8 cellular contexts compared by ENCODE assay signal in the genomic region with DNA sequence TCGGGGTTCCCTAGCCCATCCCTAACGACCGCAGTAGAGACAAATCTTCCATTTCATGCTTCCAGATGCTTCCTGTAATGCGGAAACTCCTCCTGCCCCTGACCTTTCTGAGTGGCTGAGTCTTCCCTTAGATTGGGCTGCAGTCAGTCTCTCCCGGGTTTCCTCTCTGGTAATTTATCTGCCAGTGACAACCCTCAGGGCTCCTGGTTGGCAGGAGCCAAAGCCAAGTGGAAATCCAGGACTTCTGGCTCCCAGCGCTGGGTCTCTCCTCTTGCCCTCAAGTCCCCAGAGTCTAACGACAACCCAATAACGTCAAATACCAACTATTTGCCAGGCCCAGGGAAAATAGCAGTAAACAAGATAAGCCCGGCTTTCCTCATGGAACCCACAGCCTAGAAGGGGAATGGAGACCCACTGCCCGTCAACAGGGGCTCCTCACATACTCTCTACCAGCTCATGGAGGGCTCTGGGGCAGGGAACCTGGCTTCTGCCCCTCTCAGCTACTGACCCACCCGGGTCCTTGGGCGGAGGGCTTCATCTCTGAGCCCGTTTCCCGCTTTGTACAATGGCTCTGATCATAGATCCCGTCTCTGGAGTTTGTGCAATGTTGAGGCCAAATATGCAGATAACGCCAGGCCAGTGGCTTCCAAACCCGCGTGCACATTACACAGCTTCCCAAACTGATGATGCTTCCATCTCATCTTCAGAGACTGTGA. TPM values are rescaled to one million over a fixed set of nuclear protein-coding genes. Genes with fewer than 3 reads are reported as not detected.
DNase-seq lines count a peak whose midpoint lies in the region; ATAC-seq and TF ChIP-seq lines count a peak whose summit lies in the region.

No MANE protein-coding gene starts in this region.

- peaks cover 69% of the 10 kb centered on the region for H3K4me1 Mint-ChIP-seq in dendritic cell treated with granulocyte-macrophage colony-stimulating factor and Interleukin-4, amounts not matched to agents 40 ng/mL and 50 ng/mL, for 4 days (ENCODE audit: low read depth)
- H3K4me1 Mint-ChIP-seq in natural killer cell treated with Interleukin-12 subunit alpha and Interleukin-12 subunit beta and Interleukin-15 and Interleukin-18, amount 100 ng/mL, for 72 hours (ENCODE audit: low read depth in 2 of 2): peaks cover 34 to 37% of the 10 kb centered on the region in 2 donors

- peaks cover 13% of the 10 kb centered on the region for H4K20me1 ChIP-seq in Loucy (ENCODE audit: insufficient read depth, low read length, poor library complexity, severe bottlenecking)

- H3K27me3 ChIP-seq in Loucy (ENCODE audit: insufficient read depth, low read length, poor library complexity, severe bottlenecking): no peaks in the 10 kb centered on the region

- peaks cover 23% of the 10 kb centered on the region for H3K4me1 ChIP-seq in Loucy (ENCODE audit: insufficient read depth, low read length, poor library complexity, severe bottlenecking)

- peak overlapping the region; percentile 75 for H3K4me3 Mint-ChIP-seq in dendritic cell treated with granulocyte-macrophage colony-stimulating factor and Interleukin-4, amounts not matched to agents 40 ng/mL and 50 ng/mL, for 4 days
- H3K4me3 Mint-ChIP-seq in natural killer cell treated with Interleukin-12 subunit alpha and Interleukin-12 subunit beta and Interleukin-15 and Interleukin-18, amount 100 ng/mL, for 72 hours: peak overlapping the region; percentile 93

- no peaks in the 10 kb centered on the region for H3K9me3 ChIP-seq in Loucy (ENCODE audit: insufficient read depth, low read depth, low read length)

- H3K27ac Mint-ChIP-seq in dendritic cell treated with granulocyte-macrophage colony-stimulating factor and Interleukin-4, amounts not matched to agents 40 ng/mL and 50 ng/mL, for 4 days: peak overlapping the region; percentile 85
- H3K27ac Mint-ChIP-seq in natural killer cell treated with Interleukin-12 subunit alpha and Interleukin-12 subunit beta and Interleukin-15 and Interleukin-18, amount 100 ng/mL, for 72 hours: peak overlapping the region; percentile 74 to 89

- ATAC-seq in natural killer cell treated with Interleukin-12 subunit alpha and Interleukin-12 subunit beta and Interleukin-15 and Interleukin-18, amount 100 ng/mL, for 72 hours: no peak
- ATAC-seq in GM21825 (IDR thresholded peaks at IDR 0.05; ENCODE audit: unreplicated experiment): no peak

- peak overlapping the region; percentile 93 for H3K27ac ChIP-seq in C4-2B

- H3K4me3 ChIP-seq in Loucy (ENCODE audit: low read length, poor library complexity, severe bottlenecking): peak overlapping the region; percentile 76

- TF ChIP-seq CTCF in C4-2B (conservative IDR thresholded peaks at IDR 0.05) (no peak), Loucy (conservative IDR thresholded peaks at IDR 0.05; ENCODE audit: low read length) (no peak)

- no peaks in the 10 kb centered on the region for H3F3A ChIP-seq in Loucy (ENCODE audit: low read depth)

- peaks cover 21% of the 10 kb centered on the region; the same call in 1 of the 2 replicates for H3K79me2 ChIP-seq in Loucy (ENCODE audit: insufficient read depth, low read length)

- no peaks in the 10 kb centered on the region for H3K36me3 ChIP-seq in Loucy (ENCODE audit: insufficient read depth, low read length)

- DNase-seq in natural killer cell treated with Interleukin-12 subunit alpha and Interleukin-12 subunit beta and Interleukin-15 and Interleukin-18, amount 100 ng/mL, for 72 hours (ENCODE audit: low spot score): no peak
- DNase-seq in NCI-H510A treated with DMSO at 0.1 percent for 48 hours (lab: John Stamatoyannopoulos, UW) (no peak), SHP77 (lab: John Stamatoyannopoulos, UW) (no peak)
- DNase-seq in stimulated activated CD4-positive, alpha-beta T cell treated with anti-CD3 and anti-CD28 coated beads, Interleukin-4, amount 100 ng/mL, for 1 hour: no peak

- H3K36me3 Mint-ChIP-seq in dendritic cell treated with granulocyte-macrophage colony-stimulating factor and Interleukin-4, amounts not matched to agents 40 ng/mL and 50 ng/mL, for 4 days (ENCODE audit: low read depth): peaks cover 34% of the 10 kb centered on the region
- H3K36me3 Mint-ChIP-seq in natural killer cell treated with Interleukin-12 subunit alpha and Interleukin-12 subunit beta and Interleukin-15 and Interleukin-18, amount 100 ng/mL, for 72 hours: no peaks in the 10 kb centered on the region

- H3K9me2 ChIP-seq in Loucy (replicated peaks; ENCODE audit: low read depth, low read length): no peaks in the 10 kb centered on the region

- H3K9me3 Mint-ChIP-seq in dendritic cell treated with granulocyte-macrophage colony-stimulating factor and Interleukin-4, amounts not matched to agents 40 ng/mL and 50 ng/mL, for 4 days: no peaks in the 10 kb centered on the region
- H3K9me3 Mint-ChIP-seq in natural killer cell treated with Interleukin-12 subunit alpha and Interleukin-12 subunit beta and Interleukin-15 and Interleukin-18, amount 100 ng/mL, for 72 hours: no peaks in the 10 kb centered on the region

- peak overlapping the region; percentile 93 for H2AFZ ChIP-seq in Loucy (ENCODE audit: low read length)

- intact Hi-C loops in dendritic cell treated with granulocyte-macrophage colony-stimulating factor and Interleukin-4, amounts not matched to agents 40 ng/mL and 50 ng/mL, for 4 days (cut with micrococcal nuclease): loop anchor here (1.0 to 5.0 kb wide), 4 partner anchors 9 to 159 kb away; partner anchors contain the start of gene GRPEL1

- peak overlapping the region; percentile 97 for H3K4me2 ChIP-seq in Loucy (ENCODE audit: low read depth, low read length, poor library complexity, severe bottlenecking)

- peak overlapping the region; percentile 71 for H3K9ac ChIP-seq in Loucy (ENCODE audit: low read depth, low read length, poor library complexity, severe bottlenecking)

- peaks cover 13% of the 10 kb centered on the region for H3K27me3 Mint-ChIP-seq in dendritic cell treated with granulocyte-macrophage colony-stimulating factor and Interleukin-4, amounts not matched to agents 40 ng/mL and 50 ng/mL, for 4 days
- peaks cover 0 to 4% of the 10 kb centered on the region in 2 donors for H3K27me3 Mint-ChIP-seq in natural killer cell treated with Interleukin-12 subunit alpha and Interleukin-12 subunit beta and Interleukin-15 and Interleukin-18, amount 100 ng/mL, for 72 hours

RNA-seq across cellular contexts. Expression of gene TBC1D14, which starts 1.1 kb away (rescaled TPM):
- 10 to 100 TPM; 37.3 to 56.9 TPM for total RNA-seq in natural killer cell treated with Interleukin-12 subunit alpha and Interleukin-12 subunit beta and Interleukin-15 and Interleukin-18, amount 100 ng/mL, for 72 hours
